10 cellular contexts compared by ENCODE assay signal in genomic region chr1:158527190-158527815, GRCh38.
DNase-seq lines count a peak whose midpoint lies in the region; ATAC-seq and TF ChIP-seq lines count a peak whose summit lies in the region.
"Had no signal": no experiment of that assay in that cellular context is flagged by ENCODE, and none has a peak within 500 bp of the region (broad histone marks: within the 10 kb centered on the region; RNA-seq: fewer than 3 reads in every experiment).

No MANE protein-coding gene starts in this region.

- ATAC-seq in activated CD4-positive, CD25-positive, alpha-beta regulatory T cell treated with anti-CD3 and anti-CD28 coated beads, Interleukin-2, amount 50 U/mL, for 24 hours = no peak
- ATAC-seq in HG03039 (IDR thresholded peaks at IDR 0.05; ENCODE audit: unreplicated experiment) = no peak

- peak; percentile 47 for TF ChIP-seq CTCF in cardiac fibroblast (IDR thresholded peaks at IDR 0.05; ENCODE audit: low read depth, low read length)

- H3K4me3 ChIP-seq in cardiac fibroblast (replicated peaks in 1 of 2; ENCODE audit: low read depth in 2 of 2, low read length in 2 of 2) = no peak overlapping the region
- H3K4me3 ChIP-seq: skin epidermis had no signal

- DNase-seq in NCI-H2107 treated with DMSO at 0.1 percent for 48 hours (lab: John Stamatoyannopoulos, UW; ENCODE audit: unreplicated experiment) = peak; percentile 14
- DNase-seq in NCI-H2107 (lab: John Stamatoyannopoulos, UW) = no peak
- DNase-seq in NCI-H1092 (lab: John Stamatoyannopoulos, UW) = peak; percentile 22
- peak; percentile 32 to 50 for DNase-seq in cardiac fibroblast (ENCODE audit: low read depth in 2 of 2)
- DNase-seq in putamen (ENCODE audit: low spot score) = peak; percentile 32
- no peak for DNase-seq in hypothalamus (lab: John Stamatoyannopoulos, UW)
- DNase-seq: aorta had no signal

Comparison
In these comparisons a context has a peak if more than half of its experiments do, and no peak if none do; other contexts are left out.
1. DNase-seq: peak in NCI-H2107 treated with DMSO at 0.1 percent for 48 hours (single experiment), NCI-H1092 (single experiment), cardiac fibroblast (2 of 2) and putamen (single experiment); none in NCI-H2107 (single experiment) and hypothalamus (0 of 51).